Comparison of ENCODE assay signal across 12 cellular contexts in the genomic region with DNA sequence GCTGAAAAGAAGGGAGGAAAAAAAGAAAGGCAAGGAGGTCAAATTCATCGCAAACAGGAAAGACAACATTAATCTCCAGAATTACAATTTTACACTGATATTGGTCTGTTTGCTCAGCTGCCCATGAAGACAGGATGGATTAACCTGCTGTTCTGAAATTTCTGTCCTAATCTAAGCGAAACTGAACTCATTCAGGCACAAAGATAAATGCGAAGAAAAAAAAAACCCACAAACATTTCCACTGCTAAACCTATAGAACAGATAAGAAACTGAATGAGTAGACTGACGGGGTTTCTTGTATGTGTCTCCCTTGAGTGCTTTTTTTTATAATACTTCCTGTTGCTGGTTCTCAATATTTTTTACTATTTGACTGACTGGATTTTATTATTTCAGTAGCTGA.
DNase-seq lines count a peak whose midpoint lies in the region; ATAC-seq and TF ChIP-seq lines count a peak whose summit lies in the region.
"Had no signal": no experiment of that assay in that cellular context is flagged by ENCODE, and none has a peak within 500 bp of the region (broad histone marks: within the 10 kb centered on the region; RNA-seq: fewer than 3 reads in every experiment).

No MANE protein-coding gene starts in this region.

- H3K36me3 Mint-ChIP-seq in activated CD4-positive, alpha-beta T cell treated with anti-CD3 and anti-CD28 coated beads for 36 hours (ENCODE audit: low read depth): no peaks in the 10 kb centered on the region
- H3K36me3 Mint-ChIP-seq: activated naive CD4-positive, alpha-beta T cell treated with anti-CD3 and anti-CD28 coated beads, Interleukin-2, amount 50 U/mL, for 24 hours; naive thymus-derived CD8-positive, alpha-beta T cell had no signal

- H3K9me3 ChIP-seq in endocrine pancreas (ENCODE audit: control insufficient read depth, low read length): no peaks in the 10 kb centered on the region
- H3K9me3 ChIP-seq in left ventricle myocardium inferior (replicated peaks): no peaks in the 10 kb centered on the region

- H3K9ac ChIP-seq in endocrine pancreas (ENCODE audit: control insufficient read depth, insufficient read depth, low read length): no peak overlapping the region

- no peaks in the 10 kb centered on the region for H3K4me1 Mint-ChIP-seq in activated CD4-positive, alpha-beta T cell treated with anti-CD3 and anti-CD28 coated beads for 36 hours
- H3K4me1 Mint-ChIP-seq: activated naive CD4-positive, alpha-beta T cell treated with anti-CD3 and anti-CD28 coated beads, Interleukin-2, amount 50 U/mL, for 24 hours; naive thymus-derived CD8-positive, alpha-beta T cell had no signal

- DNase-seq in RPMI8226: no peak
- no peak for DNase-seq in NCI-H1436 (lab: John Stamatoyannopoulos, UW)
- DNase-seq in left ventricle myocardium inferior: no peak
- no peak for DNase-seq in activated CD4-positive, alpha-beta T cell treated with anti-CD3 and anti-CD28 coated beads for 36 hours
- DNase-seq: activated B cell treated with CpG ODN at 0.5 μM for 24 hours; naive thymus-derived CD8-positive, alpha-beta T cell had no signal

- H3K4me3 Mint-ChIP-seq in activated CD4-positive, alpha-beta T cell treated with anti-CD3 and anti-CD28 coated beads for 36 hours: no peak overlapping the region
- H3K4me3 Mint-ChIP-seq: activated B cell treated with CpG ODN at 0.5 μM for 24 hours; activated naive CD4-positive, alpha-beta T cell treated with anti-CD3 and anti-CD28 coated beads, Interleukin-2, amount 50 U/mL, for 24 hours; naive thymus-derived CD8-positive, alpha-beta T cell had no signal

- no peak for TF ChIP-seq CTCF in left ventricle myocardium inferior (IDR thresholded peaks at IDR 0.05; ENCODE audit: borderline replicate concordance)

- intact Hi-C loops in left ventricle myocardium inferior (cut with micrococcal nuclease): no loop called here
- intact Hi-C loops in activated CD4-positive, alpha-beta T cell treated with anti-CD3 and anti-CD28 coated beads for 36 hours (cut with DNase I, micrococcal nuclease): no loop called here

- H3K36me3 ChIP-seq in endocrine pancreas (ENCODE audit: control insufficient read depth, insufficient read depth, low read length) (no peaks in the 10 kb centered on the region), left ventricle myocardium inferior (no peaks in the 10 kb centered on the region)

- no peak overlapping the region for H3K27ac Mint-ChIP-seq in activated CD4-positive, alpha-beta T cell treated with anti-CD3 and anti-CD28 coated beads for 36 hours
- H3K27ac Mint-ChIP-seq: activated B cell treated with CpG ODN at 0.5 μM for 24 hours; activated naive CD4-positive, alpha-beta T cell treated with anti-CD3 and anti-CD28 coated beads, Interleukin-2, amount 50 U/mL, for 24 hours; naive thymus-derived CD8-positive, alpha-beta T cell had no signal

- H3K9me3 Mint-ChIP-seq in activated CD4-positive, alpha-beta T cell treated with anti-CD3 and anti-CD28 coated beads for 36 hours (ENCODE audit: low read depth): no peaks in the 10 kb centered on the region
- H3K9me3 Mint-ChIP-seq: activated B cell treated with CpG ODN at 0.5 μM for 24 hours; activated naive CD4-positive, alpha-beta T cell treated with anti-CD3 and anti-CD28 coated beads, Interleukin-2, amount 50 U/mL, for 24 hours had no signal

- H3K4me3 ChIP-seq in endocrine pancreas (ENCODE audit: control insufficient read depth, insufficient read depth, low read length): peak overlapping the region; percentile 14
- no peak overlapping the region for H3K4me3 ChIP-seq in left ventricle myocardium inferior

- POLR2A ChIA-PET in activated CD4-positive, alpha-beta T cell treated with anti-CD3 and anti-CD28 coated beads for 36 hours (lab: Charles Lee): no interaction called here

- ATAC-seq in GM18873 (IDR thresholded peaks at IDR 0.05; ENCODE audit: low FRiP score, unreplicated experiment): peak; percentile 78
- peak; percentile 92 for ATAC-seq in GM21786 (IDR thresholded peaks at IDR 0.05; ENCODE audit: unreplicated experiment)
- peak; percentile 98 for ATAC-seq in HG03354 (IDR thresholded peaks at IDR 0.05; ENCODE audit: poor library complexity, severe bottlenecking, unreplicated experiment)
- ATAC-seq in activated CD4-positive, alpha-beta T cell treated with anti-CD3 and anti-CD28 coated beads for 36 hours: no peak
- ATAC-seq: naive thymus-derived CD8-positive, alpha-beta T cell; Panc1 had no signal

- H3K27me3 Mint-ChIP-seq in activated CD4-positive, alpha-beta T cell treated with anti-CD3 and anti-CD28 coated beads for 36 hours: no peaks in the 10 kb centered on the region
- H3K27me3 Mint-ChIP-seq: activated B cell treated with CpG ODN at 0.5 μM for 24 hours; activated naive CD4-positive, alpha-beta T cell treated with anti-CD3 and anti-CD28 coated beads, Interleukin-2, amount 50 U/mL, for 24 hours had no signal

- H3K27me3 ChIP-seq in endocrine pancreas (ENCODE audit: control insufficient read depth, insufficient read depth, low read length) (no peaks in the 10 kb centered on the region), left ventricle myocardium inferior (ENCODE audit: low read depth) (no peaks in the 10 kb centered on the region)

- H3K27ac ChIP-seq in left ventricle myocardium inferior (replicated peaks): no peak overlapping the region

- H3K4me1 ChIP-seq in endocrine pancreas (ENCODE audit: control insufficient read depth, insufficient read depth, low read length) (no peaks in the 10 kb centered on the region), left ventricle myocardium inferior (peaks cover 16% of the 10 kb centered on the region)

- CTCF ChIA-PET in activated CD4-positive, alpha-beta T cell treated with anti-CD3 and anti-CD28 coated beads for 36 hours (lab: Charles Lee): no interaction called here
